Comparison of ENCODE assay signal across 22 cellular contexts in the genomic region with DNA sequence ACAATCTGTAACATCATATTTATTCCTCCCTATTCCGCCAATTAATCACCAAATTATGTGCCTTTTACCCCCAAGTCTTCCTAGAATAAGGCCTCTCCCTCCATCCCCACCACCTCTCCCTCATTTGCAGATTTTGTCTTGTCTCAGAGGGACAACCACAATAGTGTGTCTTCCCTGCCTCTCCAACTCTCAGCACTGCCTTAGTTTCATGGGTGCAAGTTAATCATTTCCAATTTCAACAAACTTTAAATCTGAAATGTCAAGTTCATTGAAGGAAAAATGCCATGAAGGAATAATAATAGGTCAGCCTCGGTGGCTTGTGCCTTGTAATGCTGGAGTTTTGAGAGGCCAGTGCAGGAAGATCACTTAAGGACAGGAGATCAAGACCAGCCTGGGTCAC. TPM values are rescaled to one million over a fixed set of nuclear protein-coding genes. Genes with fewer than 3 reads are reported as not detected.
A peak's percentile ranks its signal among the peaks of the same experiment; 100 is the strongest.
DNase-seq lines count a peak whose midpoint lies in the region; ATAC-seq and TF ChIP-seq lines count a peak whose summit lies in the region.
"Had no signal": no experiment of that assay in that cellular context is flagged by ENCODE, and none has a peak within 500 bp of the region (broad histone marks: within the 10 kb centered on the region; RNA-seq: fewer than 3 reads in every experiment).

No MANE protein-coding gene starts in this region.

- peaks cover 0 to 9% of the 10 kb centered on the region in 2 donors for H3K36me3 Mint-ChIP-seq in naive B cell
- H3K36me3 Mint-ChIP-seq in stimulated activated memory B cell treated with anti-CD40 and anti-IgM and Interleukin-4, amounts not matched to agents 10 μg/mL and 1 μg/mL and 100 μg/mL, for 72 hours: peaks cover 6% of the 10 kb centered on the region
- H3K36me3 Mint-ChIP-seq: CD4-positive, CD25-positive, alpha-beta regulatory T cell had no signal

- peaks cover 0 to 14% (median 0%) of the 10 kb centered on the region in 3 donors for H3K4me1 Mint-ChIP-seq in naive B cell
- H3K4me1 Mint-ChIP-seq in stimulated activated memory B cell treated with anti-CD40 and anti-IgM and Interleukin-4, amounts not matched to agents 10 μg/mL and 1 μg/mL and 100 μg/mL, for 72 hours: peaks cover 21% of the 10 kb centered on the region
- H3K4me1 Mint-ChIP-seq: GM23338 had no signal

- peaks cover 16% of the 10 kb centered on the region for H3K4me1 ChIP-seq in DOHH2 (ENCODE audit: control insufficient read depth, low read length)
- H3K4me1 ChIP-seq: BE2C had no signal

- no peaks in the 10 kb centered on the region for H3K9me2 ChIP-seq in DOHH2 (replicated peaks; ENCODE audit: control insufficient read depth, low read length)

- H3K9me3 Mint-ChIP-seq in naive B cell: no peaks in the 10 kb centered on the region
- no peaks in the 10 kb centered on the region for H3K9me3 Mint-ChIP-seq in stimulated activated memory B cell treated with anti-CD40 and anti-IgM and Interleukin-4, amounts not matched to agents 10 μg/mL and 1 μg/mL and 100 μg/mL, for 72 hours
- H3K9me3 Mint-ChIP-seq: CD4-positive, CD25-positive, alpha-beta regulatory T cell; CD8-positive, alpha-beta memory T cell; GM23338; HFFc6 had no signal

- H3K27ac Mint-ChIP-seq in naive B cell: peak overlapping the region in 4 of 6 donors; percentile 0 to 51 (median 4)
- peak overlapping the region; percentile 51 for H3K27ac Mint-ChIP-seq in stimulated activated memory B cell treated with anti-CD40 and anti-IgM and Interleukin-4, amounts not matched to agents 10 μg/mL and 1 μg/mL and 100 μg/mL, for 72 hours
- H3K27ac Mint-ChIP-seq: GM23338, HFFc6 had no signal

- TF ChIP-seq CTCF in DOHH2 (IDR thresholded peaks at IDR 0.05; ENCODE audit: low read depth, low read length, poor library complexity, severe bottlenecking): no peak

- 0 out of 2 replicates have a peak overlapping the region, but pooled peaks have one; percentile 14 for H3K4me2 ChIP-seq in DOHH2 (ENCODE audit: low read length)
- H3K4me2 ChIP-seq: GM23338 had no signal

- ATAC-seq in left lobe of liver: peak; percentile 69
- no peak for ATAC-seq in naive B cell (ENCODE audit: low read depth in 2 of 2)
- no peak for ATAC-seq in stimulated activated memory B cell treated with anti-CD40 and anti-IgM and Interleukin-4, amounts not matched to agents 10 μg/mL and 1 μg/mL and 100 μg/mL, for 72 hours
- no peak for ATAC-seq in HG03432 (IDR thresholded peaks at IDR 0.05; ENCODE audit: unreplicated experiment)
- ATAC-seq: GM23338, HCT116, K562 had no signal

- H4K20me1 ChIP-seq in DOHH2 (ENCODE audit: control insufficient read depth, insufficient read depth, low read depth, low read length): no peaks in the 10 kb centered on the region

- no peaks in the 10 kb centered on the region for H3K27me3 Mint-ChIP-seq in naive B cell
- H3K27me3 Mint-ChIP-seq in stimulated activated memory B cell treated with anti-CD40 and anti-IgM and Interleukin-4, amounts not matched to agents 10 μg/mL and 1 μg/mL and 100 μg/mL, for 72 hours: no peaks in the 10 kb centered on the region
- H3K27me3 Mint-ChIP-seq: CD8-positive, alpha-beta memory T cell had no signal

- no peaks in the 10 kb centered on the region for H3K79me2 ChIP-seq in DOHH2 (ENCODE audit: control insufficient read depth, low read length)

- no peak for DNase-seq in left lobe of liver (ENCODE audit: low spot score)
- DNase-seq in naive B cell: no peak
- DNase-seq in NAMALWA (ENCODE audit: low spot score): no peak
- DNase-seq in NCI-H2029 (lab: John Stamatoyannopoulos, UW): no peak
- DNase-seq: ACHN; BE2C; C1 segment of cervical spinal cord; CD4-positive, CD25-positive, alpha-beta regulatory T cell; CD8-positive, alpha-beta memory T cell; COR-L47; DMS 273 treated with DMSO at 0.1 percent for 48 hours; GDM1; H7; HFFc6; IMR-90 had no signal

- no peak overlapping the region for H3K27ac ChIP-seq in DOHH2 (ENCODE audit: low read depth, low read length)
- H3K27ac ChIP-seq: HL-60 had no signal

- H3K27me3 ChIP-seq in DOHH2 (ENCODE audit: control insufficient read depth, low read length): no peaks in the 10 kb centered on the region
- H3K27me3 ChIP-seq: BE2C had no signal

- no peak overlapping the region for H3K4me3 Mint-ChIP-seq in naive B cell
- H3K4me3 Mint-ChIP-seq in stimulated activated memory B cell treated with anti-CD40 and anti-IgM and Interleukin-4, amounts not matched to agents 10 μg/mL and 1 μg/mL and 100 μg/mL, for 72 hours: no peak overlapping the region
- H3K4me3 Mint-ChIP-seq: CD4-positive, CD25-positive, alpha-beta regulatory T cell; CD8-positive, alpha-beta memory T cell; GM23338; HFFc6 had no signal

- no peaks in the 10 kb centered on the region for H3K9me3 ChIP-seq in DOHH2 (ENCODE audit: control insufficient read depth, insufficient read depth, low read length)
- H3K9me3 ChIP-seq: BE2C had no signal

- peaks cover 15% of the 10 kb centered on the region for H3K36me3 ChIP-seq in DOHH2 (ENCODE audit: control insufficient read depth, low read length)
- H3K36me3 ChIP-seq: BE2C had no signal

- H3F3A ChIP-seq in DOHH2 (ENCODE audit: control insufficient read depth, insufficient read depth): 0 out of 2 replicates have a peak, but pooled peaks cover 3% of the 10 kb centered on the region

- no peak overlapping the region for H3K4me3 ChIP-seq in DOHH2 (ENCODE audit: low read length)
- H3K4me3 ChIP-seq: GM23338, K562 had no signal

RNA-seq across cellular contexts. Expression of a gene that starts 31.6 kb away (rescaled TPM):
- total RNA-seq in left lobe of liver: 9.8 TPM
- 10 to 100 TPM; 14.3 to 30.2 (median 18.6) TPM for polyA plus RNA-seq in naive B cell (ENCODE audit: low read depth in 6 of 6)

RNA-seq across cellular contexts. Expression of a gene that starts 33.2 kb away (rescaled TPM):
- total RNA-seq in left lobe of liver: 1.1 TPM
- polyA plus RNA-seq in naive B cell (ENCODE audit: low read depth in 6 of 6): under 1 TPM; 0.01 to 0.26 (median 0.05) TPM
- total RNA-seq: CD4-positive, CD25-positive, alpha-beta regulatory T cell had no signal
